28 cellular contexts compared by ENCODE assay signal in genomic region chr7:100496509-100496908, GRCh38. TPM values are rescaled to one million over a fixed set of nuclear protein-coding genes. Genes with fewer than 3 reads are reported as not detected.
"Had no signal": no experiment of that assay in that cellular context is flagged by ENCODE, and none has a peak within 500 bp of the region (broad histone marks: within the 10 kb centered on the region; RNA-seq: fewer than 3 reads in every experiment).

No MANE protein-coding gene starts in this region.

- H3K4me1 ChIP-seq: gastrocnemius medialis had no signal

- ATAC-seq: effector memory CD8-positive, alpha-beta T cell; esophagus mucosa; gastrocnemius medialis; heart right ventricle; left cardiac atrium; left lung; left ventricle myocardium superior; lower lobe of right lung; naive thymus-derived CD4-positive, alpha-beta T cell had no signal

- FAIRE-seq: endometrium, islet of Langerhans, keratinocyte had no signal

- H3K36me3 ChIP-seq: colonic mucosa, esophagus squamous epithelium, gastrocnemius medialis, heart right ventricle, left lung, lower lobe of right lung had no signal

- H3K27me3 ChIP-seq: colonic mucosa had no signal

- H3K27ac ChIP-seq: colonic mucosa, epithelial cell of prostate, esophagus squamous epithelium, gastrocnemius medialis, heart right ventricle, left lung, lower lobe of right lung had no signal

- H3K4me3 ChIP-seq: colonic mucosa, esophagus squamous epithelium, gastrocnemius medialis, heart right ventricle, left lung, lower lobe of right lung had no signal

- DNase-seq: colonic mucosa; cortex of kidney; effector CD8-positive, alpha-beta T cell; effector memory CD8-positive, alpha-beta T cell; endodermal cell; erythroblast; esophagus squamous epithelium; foreskin fibroblast; foreskin melanocyte; gastrocnemius medialis; glutamatergic neuron; head of caudate nucleus; heart right ventricle; hippocampal formation; left cardiac atrium; left ventricle myocardium superior; lower lobe of right lung; mesenchymal stem cell; midbrain; naive thymus-derived CD4-positive, alpha-beta T cell had no signal

- H3K9me3 ChIP-seq: colonic mucosa, esophagus squamous epithelium, gastrocnemius medialis, heart right ventricle, left lung, lower lobe of right lung had no signal

RNA-seq across cellular contexts. Expression of gene NYAP1, which starts 12.8 kb away (rescaled TPM):
- polyA plus RNA-seq: naive thymus-derived CD4-positive, alpha-beta T cell had no signal

RNA-seq across cellular contexts. Expression of gene SPACDR, which starts 32.4 kb away (rescaled TPM):
- total RNA-seq: esophagus squamous epithelium, glomerular endothelial cell, kidney epithelial cell had no signal
